25 cellular contexts compared by ENCODE assay signal in the genomic region with DNA sequence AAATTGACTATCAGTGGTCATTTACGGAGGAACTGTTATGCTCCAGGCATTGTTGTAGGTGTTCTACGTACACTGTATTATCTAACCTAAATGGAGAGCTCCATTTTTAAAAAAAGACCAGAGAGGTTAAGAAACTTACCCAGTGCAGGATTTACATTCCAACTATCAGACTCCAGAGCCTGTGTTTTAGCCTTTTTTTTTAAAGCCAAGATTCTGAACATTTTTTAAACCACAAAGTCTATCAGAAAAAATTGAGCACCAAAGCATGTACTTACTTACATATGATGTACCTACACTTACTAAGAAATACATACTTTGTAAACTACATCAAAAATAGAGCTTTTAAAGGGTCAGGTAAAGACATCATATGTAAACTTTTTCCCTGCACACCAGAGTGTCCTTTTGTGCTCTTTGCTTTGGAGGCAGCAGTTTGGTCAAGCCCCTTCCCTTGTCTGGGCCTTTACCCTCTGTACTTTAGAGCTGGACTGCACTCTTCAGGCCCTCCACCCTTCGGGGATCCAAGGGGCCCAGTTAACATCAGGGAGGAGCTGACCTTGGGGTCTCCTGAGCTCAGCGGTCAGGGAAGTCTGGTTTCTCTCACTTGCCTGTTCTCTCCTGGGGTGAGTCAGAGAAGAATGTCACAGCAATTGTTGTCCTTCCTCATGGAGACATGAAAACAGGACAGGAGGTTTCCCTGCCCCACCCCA. TPM values are rescaled to one million over a fixed set of nuclear protein-coding genes. Genes with fewer than 3 reads are reported as not detected.
A peak's percentile ranks its signal among the peaks of the same experiment; 100 is the strongest.
DNase-seq lines count a peak whose midpoint lies in the region; ATAC-seq, FAIRE-seq and TF ChIP-seq lines count a peak whose summit lies in the region.
"Had no signal": no experiment of that assay in that cellular context is flagged by ENCODE, and none has a peak within 500 bp of the region (broad histone marks: within the 10 kb centered on the region; RNA-seq: fewer than 3 reads in every experiment).

No MANE protein-coding gene starts in this region.

- FAIRE-seq in GM19239 (lab: Jason Lieb, UNC) = no peak
- FAIRE-seq: A549, small intestine had no signal

- H4K8ac ChIP-seq in mesenchymal stem cell (ENCODE audit: low read length) = no peak overlapping the region

- H3K9ac ChIP-seq in mesenchymal stem cell (ENCODE audit: low read length) = peak overlapping the region; percentile 23
- H3K9ac ChIP-seq: BLaER1 treated with 17β-estradiol and CSF1 and Interleukin-3, amounts not matched to agents 10 nM and 100 nM had no signal

- H3K9me3 ChIP-seq in mesenchymal stem cell (ENCODE audit: control insufficient read depth, low read length) = no peaks in the 10 kb centered on the region
- H3K9me3 ChIP-seq: A549; BLaER1 treated with 17β-estradiol and CSF1 and Interleukin-3, amounts not matched to agents 10 nM and 100 nM; SJSA1; stomach had no signal

- no peak overlapping the region for H3K23ac ChIP-seq in mesenchymal stem cell (ENCODE audit: low read length in 2 of 2)

- H3K27me3 Mint-ChIP-seq in activated CD8-positive, alpha-beta T cell treated with anti-CD3 and anti-CD28 coated beads, Interleukin-2, amount 10 ng/mL, durations not matched to agents 7 days and 5 days (ENCODE audit: low read depth) = peaks cover 18% of the 10 kb centered on the region
- H3K27me3 Mint-ChIP-seq: brain had no signal

- no peak overlapping the region for H3K4ac ChIP-seq in mesenchymal stem cell (ENCODE audit: low read depth in 1 of 2, low read length in 2 of 2)

- H3K4me2 ChIP-seq in mesenchymal stem cell (ENCODE audit: low read length, poor library complexity, severe bottlenecking) = no peak overlapping the region
- H3K4me2 ChIP-seq: A549; BLaER1 treated with 17β-estradiol and CSF1 and Interleukin-3, amounts not matched to agents 10 nM and 100 nM had no signal

- H3K36me3 ChIP-seq in ACC112 (ENCODE audit: insufficient read depth, low read length) (peaks cover 23% of the 10 kb centered on the region), mesenchymal stem cell (ENCODE audit: control insufficient read depth in 1 of 2, insufficient read depth in 2 of 2, low read depth in 1 of 2, low read length in 2 of 2) (peaks cover 36 to 87% of the 10 kb centered on the region in 2 experiments)

- no peaks in the 10 kb centered on the region for H3K36me3 Mint-ChIP-seq in activated CD8-positive, alpha-beta T cell treated with anti-CD3 and anti-CD28 coated beads, Interleukin-2, amount 10 ng/mL, durations not matched to agents 7 days and 5 days (ENCODE audit: low read depth)
- H3K36me3 Mint-ChIP-seq: activated CD4-positive, alpha-beta memory T cell treated with anti-CD3 and anti-CD28 coated beads for 36 hours; natural killer cell had no signal

- H3K27ac Mint-ChIP-seq in activated CD8-positive, alpha-beta T cell treated with anti-CD3 and anti-CD28 coated beads, Interleukin-2, amount 10 ng/mL, durations not matched to agents 7 days and 5 days = no peak overlapping the region
- H3K27ac Mint-ChIP-seq: activated CD4-positive, alpha-beta memory T cell treated with anti-CD3 and anti-CD28 coated beads for 36 hours; natural killer cell had no signal

- H3K27me3 ChIP-seq in ACC112 (ENCODE audit: insufficient read depth, low read length) (no peaks in the 10 kb centered on the region), mesenchymal stem cell (ENCODE audit: control insufficient read depth in 1 of 2, insufficient read depth in 1 of 2, low read length in 2 of 2) (no peaks in the 10 kb centered on the region)
- H3K27me3 ChIP-seq: BLaER1 treated with 17β-estradiol and CSF1 and Interleukin-3, amounts not matched to agents 10 nM and 100 nM; SJSA1; stomach had no signal

- peak overlapping the region; percentile 83 to 88 for H2BK12ac ChIP-seq in mesenchymal stem cell (ENCODE audit: low read length in 2 of 2)

- no peak overlapping the region for H4K91ac ChIP-seq in mesenchymal stem cell (ENCODE audit: low read length)

- no peak overlapping the region for H2BK15ac ChIP-seq in mesenchymal stem cell (ENCODE audit: low read depth, poor library complexity, severe bottlenecking)

- no peak overlapping the region for H2AK5ac ChIP-seq in mesenchymal stem cell (ENCODE audit: low read length, severe bottlenecking)

- H3K79me1 ChIP-seq in mesenchymal stem cell (replicated peaks; ENCODE audit: low read length, poor library complexity, severe bottlenecking) = peaks cover 23% of the 10 kb centered on the region

- no peaks in the 10 kb centered on the region for H3K4me1 Mint-ChIP-seq in activated CD8-positive, alpha-beta T cell treated with anti-CD3 and anti-CD28 coated beads, Interleukin-2, amount 10 ng/mL, durations not matched to agents 7 days and 5 days (ENCODE audit: low read depth)
- H3K4me1 Mint-ChIP-seq: brain, natural killer cell had no signal

- ATAC-seq in SK-N-SH treated with all-trans-retinoic acid at 6 μM for 48 hours (peak; percentile 60), esophagus mucosa (peak; percentile 37), omental fat pad (ENCODE audit: low FRiP score) (no peak), GM18873 (IDR thresholded peaks at IDR 0.05; ENCODE audit: low FRiP score, unreplicated experiment) (no peak)
- ATAC-seq in activated CD8-positive, alpha-beta T cell treated with anti-CD3 and anti-CD28 coated beads, Interleukin-2, amount 10 ng/mL, durations not matched to agents 7 days and 5 days = no peak
- ATAC-seq: HCT116, natural killer cell, PC-3 had no signal

- CTCF ChIA-PET in activated CD8-positive, alpha-beta T cell treated with anti-CD3 and anti-CD28 coated beads, Interleukin-2, amount 10 ng/mL, durations not matched to agents 7 days and 5 days (lab: Charles Lee) = no interaction called here

- H3K4me1 ChIP-seq in ACC112 (ENCODE audit: control insufficient read depth, insufficient read depth, low read length, unreplicated experiment) (peaks cover 16% of the 10 kb centered on the region), mesenchymal stem cell (ENCODE audit: control insufficient read depth, insufficient read depth, low read depth, low read length) (peaks cover 9% of the 10 kb centered on the region)
- H3K4me1 ChIP-seq: A549, stomach had no signal

- peak overlapping the region; percentile 34 to 87 for H3K18ac ChIP-seq in mesenchymal stem cell (ENCODE audit: low read depth in 1 of 2, low read length in 2 of 2)

- peak; percentile 84 for DNase-seq in mesenchymal stem cell
- no peak for DNase-seq in omental fat pad (ENCODE audit: low spot score)
- no peak for DNase-seq in activated CD8-positive, alpha-beta T cell treated with anti-CD3 and anti-CD28 coated beads, Interleukin-2, amount 10 ng/mL, durations not matched to agents 7 days and 5 days
- no peak for DNase-seq in GM19239 (ENCODE audit: insufficient read length, low spot score)
- DNase-seq: activated CD4-positive, alpha-beta memory T cell treated with anti-CD3 and anti-CD28 coated beads for 36 hours; activated naive CD4-positive, alpha-beta T cell treated with anti-CD3 and anti-CD28 coated beads, Interleukin-2, amount 50 U/mL, for 16 hours; activated T-cell treated with anti-CD3 and anti-CD28 coated beads, Interleukin-2, amount 50 U/mL, for 48 hours; erythroblast; mammary epithelial cell; natural killer cell; PC-3; small intestine; stimulated activated CD4-positive, alpha-beta T cell treated with anti-CD3 and anti-CD28 coated beads, Interleukin-4, amount 100 ng/mL, for 1 hour; stomach; T-helper 2 cell had no signal

- H3K79me2 ChIP-seq in ACC112 (ENCODE audit: control insufficient read depth, insufficient read depth, low read length, unreplicated experiment) = no peaks in the 10 kb centered on the region

- H3K9me3 Mint-ChIP-seq in activated CD8-positive, alpha-beta T cell treated with anti-CD3 and anti-CD28 coated beads, Interleukin-2, amount 10 ng/mL, durations not matched to agents 7 days and 5 days (ENCODE audit: insufficient read depth) = no peaks in the 10 kb centered on the region
- H3K9me3 Mint-ChIP-seq: activated CD4-positive, alpha-beta memory T cell treated with anti-CD3 and anti-CD28 coated beads for 36 hours; brain; natural killer cell had no signal

- POLR2A ChIA-PET in activated CD8-positive, alpha-beta T cell treated with anti-CD3 and anti-CD28 coated beads, Interleukin-2, amount 10 ng/mL, durations not matched to agents 7 days and 5 days (lab: Charles Lee) = no interaction called here

- H3K4me3 ChIP-seq in ACC112 (ENCODE audit: low read depth, low read length) = no peak overlapping the region
- no peak overlapping the region for H3K4me3 ChIP-seq in mesenchymal stem cell (ENCODE audit: insufficient read depth in 1 of 2, low read depth in 1 of 2, low read length in 2 of 2)
- H3K4me3 ChIP-seq: A549; BLaER1 treated with 17β-estradiol and CSF1 and Interleukin-3, amounts not matched to agents 10 nM and 100 nM; SJSA1; stomach had no signal

- no peak overlapping the region for H2BK120ac ChIP-seq in mesenchymal stem cell (ENCODE audit: low read depth, low read length)

- no peak overlapping the region for H2BK5ac ChIP-seq in mesenchymal stem cell (ENCODE audit: low read depth, low read length, poor library complexity, severe bottlenecking)

- 33% methylated on average over 4 of the region's 4 CpGs for WGBS in mesenchymal stem cell

- TF ChIP-seq CTCF in omental fat pad (IDR thresholded peaks at IDR 0.05) = no peak

- H3K27ac ChIP-seq in ACC112 (ENCODE audit: low read depth, low read length) (peak overlapping the region; percentile 47), mesenchymal stem cell (ENCODE audit: low read length, poor library complexity, severe bottlenecking) (peak overlapping the region; percentile 6)
- H3K27ac ChIP-seq: A549; BLaER1 treated with 17β-estradiol and CSF1 and Interleukin-3, amounts not matched to agents 10 nM and 100 nM; SJSA1; stomach; VCaP had no signal

- no peak overlapping the region for H3K4me3 Mint-ChIP-seq in activated CD8-positive, alpha-beta T cell treated with anti-CD3 and anti-CD28 coated beads, Interleukin-2, amount 10 ng/mL, durations not matched to agents 7 days and 5 days
- H3K4me3 Mint-ChIP-seq: activated CD4-positive, alpha-beta memory T cell treated with anti-CD3 and anti-CD28 coated beads for 36 hours; natural killer cell had no signal

- no peak overlapping the region for H3K14ac ChIP-seq in mesenchymal stem cell (ENCODE audit: low read length in 2 of 2)

- no peak overlapping the region for H2AFZ ChIP-seq in ACC112 (ENCODE audit: low read length, unreplicated experiment)
- no peak overlapping the region for H2AFZ ChIP-seq in mesenchymal stem cell (ENCODE audit: low read depth, low read length)

TF ChIP-seq in SK-N-SH treated with all-trans-retinoic acid at 6 μM for 48 hours, 23 proteins besides CTCF, POLR2A, EP300 and RAD21 (continues in another document):
- TF ChIP-seq CSDC2 (CRISPR knock-in tag; IDR thresholded peaks at IDR 0.05) = no peak
- no peak for TF ChIP-seq PPARA (CRISPR knock-in tag; IDR thresholded peaks at IDR 0.05; ENCODE audit: borderline replicate concordance)

RNA-seq across cellular contexts. Expression of a gene that starts 58.4 kb away (rescaled TPM):
- total RNA-seq in esophagus mucosa (53.8 TPM), omental fat pad (100 to 1,000 TPM in 3 of 4 donors, 10 to 100 TPM in 1; 92.2 to 183 (median 143) TPM)
- 138 TPM for polyA plus RNA-seq in mesenchymal stem cell (2013, experiment 1 of 2)
- polyA plus RNA-seq in mesenchymal stem cell (2013, experiment 2 of 2) = 132 TPM
- 100 to 1,000 TPM; 170 to 177 TPM for total RNA-seq in activated CD8-positive, alpha-beta T cell treated with anti-CD3 and anti-CD28 coated beads, Interleukin-2, amount 10 ng/mL, durations not matched to agents 7 days and 5 days

RNA-seq across cellular contexts. Expression of a gene that starts 58.5 kb away (rescaled TPM):
- total RNA-seq in esophagus mucosa = 26.2 TPM
- polyA plus RNA-seq in mesenchymal stem cell (2013, experiment 1 of 2) = 26.5 TPM
- polyA plus RNA-seq in mesenchymal stem cell (2013, experiment 2 of 2) = 27.3 TPM
- total RNA-seq in omental fat pad = 10 to 100 TPM; 17.9 to 24.4 (median 20.7) TPM
- total RNA-seq in activated CD8-positive, alpha-beta T cell treated with anti-CD3 and anti-CD28 coated beads, Interleukin-2, amount 10 ng/mL, durations not matched to agents 7 days and 5 days = 10 to 100 TPM; 54.1 to 55.2 TPM

Comparison
In these comparisons a context has a peak if more than half of its experiments do, and no peak if none do; other contexts are left out.
1. ATAC-seq: peak in SK-N-SH treated with all-trans-retinoic acid at 6 μM for 48 hours (single experiment) and esophagus mucosa (single experiment); none in omental fat pad (single experiment), GM18873 (single experiment) and activated CD8-positive, alpha-beta T cell treated with anti-CD3 and anti-CD28 coated beads, Interleukin-2, amount 10 ng/mL, durations not matched to agents 7 days and 5 days (single experiment).